ENCODE assay signal across 26 cellular contexts in the genomic region with DNA sequence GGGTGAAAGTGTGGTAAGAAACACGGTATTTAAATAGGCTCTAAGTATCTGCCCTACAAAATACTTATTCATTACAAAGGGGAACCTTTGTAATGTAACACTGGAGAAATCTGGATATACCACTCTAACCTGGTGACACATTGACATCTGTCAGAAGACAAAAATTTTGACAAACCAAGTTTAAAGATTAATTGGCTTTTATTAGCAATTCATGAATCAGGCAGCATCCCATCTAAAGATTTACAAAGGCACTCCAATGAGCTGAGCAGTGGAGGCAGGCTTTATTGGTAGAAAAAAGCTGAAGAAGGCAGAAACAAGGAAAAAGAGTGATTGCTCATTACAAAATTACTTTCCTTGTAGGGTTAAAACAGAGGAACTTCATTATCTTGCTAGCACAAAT.
"Had no signal": no experiment of that assay in that cellular context is flagged by ENCODE, and none has a peak within 500 bp of the region (broad histone marks: within the 10 kb centered on the region; RNA-seq: fewer than 3 reads in every experiment).

No MANE protein-coding gene starts in this region.

- H3K4me1 Mint-ChIP-seq: activated CD4-positive, alpha-beta memory T cell treated with anti-CD3 and anti-CD28 coated beads, Interleukin-2, amount 10 ng/mL, durations not matched to agents 7 days and 5 days; activated CD4-positive, alpha-beta T cell treated with anti-CD3 and anti-CD28 coated beads, Interleukin-2, amount 10 ng/mL, durations not matched to agents 7 days and 5 days; activated naive CD4-positive, alpha-beta T cell treated with anti-CD3 and anti-CD28 coated beads, Interleukin-2, amount 10 ng/mL, durations not matched to agents 7 days and 5 days had no signal

- H3K36me3 ChIP-seq: ascending aorta, breast epithelium, cardiac muscle cell, colonic mucosa had no signal

- H3K9me3 ChIP-seq: ascending aorta, breast epithelium, colonic mucosa had no signal

- H3K27me3 Mint-ChIP-seq: activated CD4-positive, alpha-beta memory T cell treated with anti-CD3 and anti-CD28 coated beads, Interleukin-2, amount 10 ng/mL, durations not matched to agents 7 days and 5 days; activated CD4-positive, alpha-beta T cell treated with anti-CD3 and anti-CD28 coated beads, Interleukin-2, amount 10 ng/mL, durations not matched to agents 7 days and 5 days; activated naive CD4-positive, alpha-beta T cell treated with anti-CD3 and anti-CD28 coated beads, Interleukin-2, amount 10 ng/mL, durations not matched to agents 7 days and 5 days; activated naive CD8-positive, alpha-beta T cell treated with anti-CD3 and anti-CD28 coated beads, Interleukin-2, amount 10 ng/mL, durations not matched to agents 7 days and 5 days; activated T-cell treated with anti-CD3 and anti-CD28 coated beads, Interleukin-2, amount 50 U/mL, for 24 hours; brain had no signal

- DNase-seq: activated CD4-positive, alpha-beta memory T cell treated with anti-CD3 and anti-CD28 coated beads, Interleukin-2, amount 10 ng/mL, durations not matched to agents 7 days and 5 days; activated CD4-positive, alpha-beta T cell treated with anti-CD3 and anti-CD28 coated beads for 1 hour; activated CD4-positive, alpha-beta T cell treated with anti-CD3 and anti-CD28 coated beads for 4 hours; activated CD4-positive, alpha-beta T cell treated with anti-CD3 and anti-CD28 coated beads, Interleukin-2, amount 10 ng/mL, durations not matched to agents 7 days and 5 days; activated CD4-positive, alpha-beta T cell treated with anti-CD3 and anti-CD28 coated beads, Interleukin-2, amount 50 U/mL, for 4 hours; activated CD8-positive, alpha-beta memory T cell treated with anti-CD3 and anti-CD28 coated beads, Interleukin-2, amount 50 U/mL, for 48 hours; activated gamma-delta T cell; activated naive CD4-positive, alpha-beta T cell; activated naive CD4-positive, alpha-beta T cell treated with anti-CD3 and anti-CD28 coated beads, Interleukin-2, amount 10 ng/mL, durations not matched to agents 7 days and 5 days; activated naive CD8-positive, alpha-beta T cell treated with anti-CD3 and anti-CD28 coated beads, Interleukin-2, amount 10 ng/mL, durations not matched to agents 7 days and 5 days; activated T-cell treated with anti-CD3 and anti-CD28 coated beads for 4 hours; activated T-cell treated with anti-CD3 and anti-CD28 coated beads, Interleukin-2, amount 50 U/mL, for 24 hours; activated T-cell treated with anti-CD3 and anti-CD28 coated beads, Interleukin-2, amount 50 U/mL, for 72 hours; central memory CD4-positive, alpha-beta T cell; cerebellar nuclear complex; colonic mucosa; effector CD8-positive, alpha-beta T cell; foreskin fibroblast; head of caudate nucleus; T-helper 2 cell had no signal

- H3K27me3 ChIP-seq: ascending aorta, breast epithelium, cardiac muscle cell, colonic mucosa had no signal

- H3K9me3 Mint-ChIP-seq: activated CD4-positive, alpha-beta memory T cell treated with anti-CD3 and anti-CD28 coated beads, Interleukin-2, amount 10 ng/mL, durations not matched to agents 7 days and 5 days; activated naive CD4-positive, alpha-beta T cell treated with anti-CD3 and anti-CD28 coated beads, Interleukin-2, amount 10 ng/mL, durations not matched to agents 7 days and 5 days; activated naive CD4-positive, alpha-beta T cell treated with anti-CD3 and anti-CD28 coated beads, Interleukin-2, amount 50 U/mL, for 72 hours; activated naive CD8-positive, alpha-beta T cell treated with anti-CD3 and anti-CD28 coated beads, Interleukin-2, amount 10 ng/mL, durations not matched to agents 7 days and 5 days; activated T-cell treated with anti-CD3 and anti-CD28 coated beads, Interleukin-2, amount 50 U/mL, for 24 hours; activated T-cell treated with anti-CD3 and anti-CD28 coated beads, Interleukin-2, amount 50 U/mL, for 72 hours had no signal

- ATAC-seq: activated naive CD4-positive, alpha-beta T cell treated with anti-CD3 and anti-CD28 coated beads, Interleukin-2, amount 50 U/mL, for 72 hours; activated T-cell treated with anti-CD3 and anti-CD28 coated beads, Interleukin-2, amount 50 U/mL, for 72 hours; esophagus mucosa had no signal

- H3K27ac Mint-ChIP-seq: activated CD4-positive, alpha-beta memory T cell treated with anti-CD3 and anti-CD28 coated beads, Interleukin-2, amount 10 ng/mL, durations not matched to agents 7 days and 5 days; activated CD4-positive, alpha-beta T cell treated with anti-CD3 and anti-CD28 coated beads, Interleukin-2, amount 10 ng/mL, durations not matched to agents 7 days and 5 days; activated naive CD4-positive, alpha-beta T cell treated with anti-CD3 and anti-CD28 coated beads, Interleukin-2, amount 10 ng/mL, durations not matched to agents 7 days and 5 days; activated naive CD4-positive, alpha-beta T cell treated with anti-CD3 and anti-CD28 coated beads, Interleukin-2, amount 50 U/mL, for 72 hours; activated naive CD8-positive, alpha-beta T cell treated with anti-CD3 and anti-CD28 coated beads, Interleukin-2, amount 10 ng/mL, durations not matched to agents 7 days and 5 days; activated T-cell treated with anti-CD3 and anti-CD28 coated beads, Interleukin-2, amount 50 U/mL, for 24 hours; activated T-cell treated with anti-CD3 and anti-CD28 coated beads, Interleukin-2, amount 50 U/mL, for 72 hours had no signal

- H3K4me1 ChIP-seq: breast epithelium, colonic mucosa had no signal

- H3K36me3 Mint-ChIP-seq: activated naive CD4-positive, alpha-beta T cell treated with anti-CD3 and anti-CD28 coated beads, Interleukin-2, amount 10 ng/mL, durations not matched to agents 7 days and 5 days; activated naive CD4-positive, alpha-beta T cell treated with anti-CD3 and anti-CD28 coated beads, Interleukin-2, amount 50 U/mL, for 72 hours had no signal

- H3K4me3 Mint-ChIP-seq: activated CD4-positive, alpha-beta memory T cell treated with anti-CD3 and anti-CD28 coated beads, Interleukin-2, amount 10 ng/mL, durations not matched to agents 7 days and 5 days; activated CD4-positive, alpha-beta T cell treated with anti-CD3 and anti-CD28 coated beads, Interleukin-2, amount 10 ng/mL, durations not matched to agents 7 days and 5 days; activated naive CD4-positive, alpha-beta T cell treated with anti-CD3 and anti-CD28 coated beads, Interleukin-2, amount 10 ng/mL, durations not matched to agents 7 days and 5 days; activated naive CD8-positive, alpha-beta T cell treated with anti-CD3 and anti-CD28 coated beads, Interleukin-2, amount 10 ng/mL, durations not matched to agents 7 days and 5 days; activated T-cell treated with anti-CD3 and anti-CD28 coated beads, Interleukin-2, amount 50 U/mL, for 24 hours; activated T-cell treated with anti-CD3 and anti-CD28 coated beads, Interleukin-2, amount 50 U/mL, for 72 hours; brain had no signal

- H3K4me3 ChIP-seq: ascending aorta, breast epithelium, cardiac muscle cell, colonic mucosa had no signal

- H3K27ac ChIP-seq: ascending aorta, breast epithelium, cardiac muscle cell, colonic mucosa had no signal
